In the genomic region with DNA sequence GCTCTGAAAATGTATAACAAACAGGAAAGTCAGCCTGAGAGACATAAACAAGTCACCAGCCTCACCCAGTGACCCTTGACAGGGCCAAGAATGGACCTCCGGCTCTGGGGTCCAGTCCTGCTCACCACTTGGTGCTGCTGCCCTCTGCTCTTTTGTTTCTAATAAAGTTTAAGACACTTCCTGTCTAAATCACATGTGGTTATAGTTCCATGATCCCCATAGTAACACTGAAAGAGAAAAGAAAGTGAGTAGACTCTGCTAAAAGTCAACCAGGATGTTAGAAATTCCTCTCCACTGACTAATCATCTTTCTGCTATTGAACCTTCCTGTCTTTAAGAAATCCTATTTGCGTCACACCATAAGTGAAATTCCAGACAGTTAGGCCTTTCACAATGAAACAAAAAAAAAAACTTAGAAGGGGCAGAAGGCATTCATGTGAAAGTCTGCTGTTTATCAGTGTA, we compare ENCODE assay signal across 8 cellular contexts.
DNase-seq lines count a peak whose midpoint lies in the region; ATAC-seq, FAIRE-seq and TF ChIP-seq lines count a peak whose summit lies in the region.

No MANE protein-coding gene starts in this region.

- no peak for FAIRE-seq in frontal cortex (lab: Jason Lieb, UNC)

- ATAC-seq in foreskin keratinocyte (peak; percentile 96), HG03565 (IDR thresholded peaks at IDR 0.05; ENCODE audit: unreplicated experiment) (no peak)

- TF ChIP-seq CTCF in foreskin keratinocyte (conservative IDR thresholded peaks at IDR 0.05): peak; percentile 21

- no peaks in the 10 kb centered on the region for H3K9me3 ChIP-seq in SJSA1 (replicated peaks)

- H3K4me3 ChIP-seq in SJSA1: no peak overlapping the region

- H3K36me3 ChIP-seq in SJSA1: no peaks in the 10 kb centered on the region

- H3K27ac ChIP-seq in SJSA1 (peak overlapping the region; percentile 99), foreskin keratinocyte (no peak overlapping the region)

- H3K4me1 ChIP-seq in SJSA1 (replicated peaks) (peaks cover 27% of the 10 kb centered on the region), foreskin keratinocyte (peaks cover 16% of the 10 kb centered on the region)

- DNase-seq in GM04504 (ENCODE audit: low read depth): peak; percentile 96
- peak; percentile 80 to 98 for DNase-seq in SJSA1 (ENCODE audit: low read depth in 1 of 2, low spot score in 2 of 2)
- DNase-seq in foreskin keratinocyte: peak; percentile 94 to 99
- peak; percentile 100 for DNase-seq in renal cortical epithelial cell (ENCODE audit: low read depth)
- no peak for DNase-seq in retina
- no peak for DNase-seq in frontal cortex (ENCODE audit: low spot score in 2 of 2)
- DNase-seq in activated naive CD4-positive, alpha-beta T cell (lab: John Stamatoyannopoulos, UW): no peak

- H3K27me3 ChIP-seq in SJSA1 (replicated peaks) (no peaks in the 10 kb centered on the region), foreskin keratinocyte (no peaks in the 10 kb centered on the region)

Comparison
In these comparisons a context has a peak if more than half of its experiments do, and no peak if none do; other contexts are left out.
1. DNase-seq: peak in GM04504 (single experiment), SJSA1 (2 of 2), foreskin keratinocyte (2 of 2) and renal cortical epithelial cell (single experiment); none in retina (single experiment), frontal cortex (0 of 2) and activated naive CD4-positive, alpha-beta T cell (0 of 4).